In genomic region chr2:101030866-101031554, GRCh38 we compare ENCODE assay signal across 1 cellular context.
TF ChIP-seq lines count a peak whose summit lies in the region.

No MANE protein-coding gene starts in this region.

TF ChIP-seq in SK-N-SH treated with all-trans-retinoic acid at 6 μM for 48 hours, 23 proteins besides CTCF, POLR2A, EP300 and RAD21 (continued from another document):
- TF ChIP-seq, protein P1, sequence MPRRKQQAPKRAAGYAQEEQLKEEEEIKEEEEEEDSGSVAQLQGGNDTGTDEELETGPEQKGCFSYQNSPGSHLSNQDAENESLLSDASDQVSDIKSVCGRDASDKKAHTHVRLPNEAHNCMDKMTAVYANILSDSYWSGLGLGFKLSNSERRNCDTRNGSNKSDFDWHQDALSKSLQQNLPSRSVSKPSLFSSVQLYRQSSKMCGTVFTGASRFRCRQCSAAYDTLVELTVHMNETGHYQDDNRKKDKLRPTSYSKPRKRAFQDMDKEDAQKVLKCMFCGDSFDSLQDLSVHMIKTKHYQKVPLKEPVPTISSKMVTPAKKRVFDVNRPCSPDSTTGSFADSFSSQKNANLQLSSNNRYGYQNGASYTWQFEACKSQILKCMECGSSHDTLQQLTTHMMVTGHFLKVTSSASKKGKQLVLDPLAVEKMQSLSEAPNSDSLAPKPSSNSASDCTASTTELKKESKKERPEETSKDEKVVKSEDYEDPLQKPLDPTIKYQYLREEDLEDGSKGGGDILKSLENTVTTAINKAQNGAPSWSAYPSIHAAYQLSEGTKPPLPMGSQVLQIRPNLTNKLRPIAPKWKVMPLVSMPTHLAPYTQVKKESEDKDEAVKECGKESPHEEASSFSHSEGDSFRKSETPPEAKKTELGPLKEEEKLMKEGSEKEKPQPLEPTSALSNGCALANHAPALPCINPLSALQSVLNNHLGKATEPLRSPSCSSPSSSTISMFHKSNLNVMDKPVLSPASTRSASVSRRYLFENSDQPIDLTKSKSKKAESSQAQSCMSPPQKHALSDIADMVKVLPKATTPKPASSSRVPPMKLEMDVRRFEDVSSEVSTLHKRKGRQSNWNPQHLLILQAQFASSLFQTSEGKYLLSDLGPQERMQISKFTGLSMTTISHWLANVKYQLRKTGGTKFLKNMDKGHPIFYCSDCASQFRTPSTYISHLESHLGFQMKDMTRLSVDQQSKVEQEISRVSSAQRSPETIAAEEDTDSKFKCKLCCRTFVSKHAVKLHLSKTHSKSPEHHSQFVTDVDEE (CRISPR knock-in tag; IDR thresholded peaks at IDR 0.05): no peak
- no peak for TF ChIP-seq RARB (CRISPR knock-in tag; IDR thresholded peaks at IDR 0.05)
- TF ChIP-seq TCF4 (CRISPR knock-in tag; IDR thresholded peaks at IDR 0.05; ENCODE audit: borderline replicate concordance): no peak
- no peak for TF ChIP-seq ZNF70 (CRISPR knock-in tag; IDR thresholded peaks at IDR 0.05)
- TF ChIP-seq CREB5 (CRISPR knock-in tag; IDR thresholded peaks at IDR 0.05; ENCODE audit: low read depth): no peak
- TF ChIP-seq ZNF565 (CRISPR knock-in tag; conservative IDR thresholded peaks at IDR 0.05; ENCODE audit: low read depth): no peak
- TF ChIP-seq ZFP3 (CRISPR knock-in tag; IDR thresholded peaks at IDR 0.05): no peak
- no peak for TF ChIP-seq ARNTL (CRISPR knock-in tag; IDR thresholded peaks at IDR 0.05; ENCODE audit: borderline replicate concordance, low read depth)
- TF ChIP-seq ZC3H10 (CRISPR knock-in tag; IDR thresholded peaks at IDR 0.05): no peak
